Comparison of ENCODE assay signal across 2 cellular contexts in the genomic region with DNA sequence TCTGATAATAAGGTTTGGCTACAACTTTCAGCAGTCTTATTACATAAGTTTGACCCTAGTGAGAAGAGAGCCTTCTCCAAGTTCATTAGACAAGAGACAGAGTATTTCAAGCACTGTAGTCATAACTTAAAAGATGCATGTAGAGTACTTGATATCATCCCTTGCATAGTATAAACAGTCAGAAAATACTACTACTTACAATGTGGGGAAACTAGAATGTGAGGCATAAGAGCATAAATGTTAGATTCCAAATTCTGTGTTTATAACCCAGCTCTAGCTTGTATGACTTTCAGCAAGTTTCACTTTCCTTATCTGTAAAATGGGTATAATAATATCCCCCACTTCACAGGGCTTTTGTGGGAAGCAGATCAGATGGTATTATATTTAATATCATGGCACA.
TF ChIP-seq lines count a peak whose summit lies in the region.

No MANE protein-coding gene starts in this region.

TF ChIP-seq in IMR-90, 13 proteins besides CTCF, POLR2A, EP300 and RAD21:
- TF ChIP-seq MAZ (IDR thresholded peaks at IDR 0.05; ENCODE audit: borderline replicate concordance, low read depth, low read length) (no peak), CEBPB (IDR thresholded peaks at IDR 0.05; ENCODE audit: low read depth, low read length) (no peak), RCOR1 (IDR thresholded peaks at IDR 0.05; ENCODE audit: insufficient replicate concordance, low read length) (no peak), SMC3 (IDR thresholded peaks at IDR 0.05; ENCODE audit: low read depth, low read length) (no peak), MXI1 (IDR thresholded peaks at IDR 0.05; ENCODE audit: borderline replicate concordance, low read depth, low read length) (no peak), NFE2L2 (IDR thresholded peaks at IDR 0.05; ENCODE audit: low read depth, low read length) (no peak), CHD1 (IDR thresholded peaks at IDR 0.05; ENCODE audit: low read depth, low read length) (no peak), RFX5 (IDR thresholded peaks at IDR 0.05; ENCODE audit: low read depth, low read length) (no peak), BHLHE40 (IDR thresholded peaks at IDR 0.05; ENCODE audit: low read depth, low read length) (no peak), MAFK (IDR thresholded peaks at IDR 0.05; ENCODE audit: low read depth, low read length) (no peak), USF2 (IDR thresholded peaks at IDR 0.05; ENCODE audit: low read depth, low read length) (no peak), FOS (IDR thresholded peaks at IDR 0.05; ENCODE audit: low read depth, low read length) (no peak)
- TF ChIP-seq, protein P1, sequence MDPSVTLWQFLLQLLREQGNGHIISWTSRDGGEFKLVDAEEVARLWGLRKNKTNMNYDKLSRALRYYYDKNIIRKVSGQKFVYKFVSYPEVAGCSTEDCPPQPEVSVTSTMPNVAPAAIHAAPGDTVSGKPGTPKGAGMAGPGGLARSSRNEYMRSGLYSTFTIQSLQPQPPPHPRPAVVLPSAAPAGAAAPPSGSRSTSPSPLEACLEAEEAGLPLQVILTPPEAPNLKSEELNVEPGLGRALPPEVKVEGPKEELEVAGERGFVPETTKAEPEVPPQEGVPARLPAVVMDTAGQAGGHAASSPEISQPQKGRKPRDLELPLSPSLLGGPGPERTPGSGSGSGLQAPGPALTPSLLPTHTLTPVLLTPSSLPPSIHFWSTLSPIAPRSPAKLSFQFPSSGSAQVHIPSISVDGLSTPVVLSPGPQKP (IDR thresholded peaks at IDR 0.05; ENCODE audit: borderline replicate concordance, low read depth, low read length), result no peak

TF ChIP-seq in GM12878, 131 proteins besides CTCF, POLR2A, EP300 and RAD21:
- TF ChIP-seq CEBPB (IDR thresholded peaks at IDR 0.05; ENCODE audit: borderline replicate concordance in 1 of 2, low read depth in 2 of 2, low read length in 2 of 2) (no peak), CHD4 (IDR thresholded peaks at IDR 0.05) (no peak), BRCA1 (IDR thresholded peaks at IDR 0.05; ENCODE audit: low read depth, low read length) (no peak), TCF7 (IDR thresholded peaks at IDR 0.05; ENCODE audit: borderline replicate concordance) (no peak), NBN (IDR thresholded peaks at IDR 0.05) (no peak), ZSCAN29 (IDR thresholded peaks at IDR 0.05) (no peak), CBX5 (IDR thresholded peaks at IDR 0.05; ENCODE audit: low read depth) (no peak), RAD51 (IDR thresholded peaks at IDR 0.05) (no peak), BHLHE40 (IDR thresholded peaks at IDR 0.05; ENCODE audit: borderline replicate concordance in 1 of 2, low read depth in 2 of 2, low read length in 1 of 2) (no peak), ESRRA (IDR thresholded peaks at IDR 0.05; ENCODE audit: low read length) (no peak), CHD2 (IDR thresholded peaks at IDR 0.05; ENCODE audit: borderline replicate concordance, low read depth, low read length) (no peak), BMI1 (IDR thresholded peaks at IDR 0.05; ENCODE audit: borderline replicate concordance) (no peak), SREBF2 (IDR thresholded peaks at IDR 0.05; ENCODE audit: low read length) (no peak), CHD1 (IDR thresholded peaks at IDR 0.05; ENCODE audit: low read depth, low read length) (no peak), ZNF24 (IDR thresholded peaks at IDR 0.05) (no peak), IRF4 (IDR thresholded peaks at IDR 0.05; ENCODE audit: low read depth, low read length) (no peak), SMAD5 (IDR thresholded peaks at IDR 0.05; ENCODE audit: low read depth) (no peak), STAT3 (IDR thresholded peaks at IDR 0.05; ENCODE audit: low read depth, low read length) (no peak)
TF ChIP-seq in GM12878: peak in this region for 0.
